In genomic region chr1:189992856-189993255, GRCh38 we compare ENCODE assay signal across 27 cellular contexts.
"Had no signal": no experiment of that assay in that cellular context is flagged by ENCODE, and none has a peak within 500 bp of the region (broad histone marks: within the 10 kb centered on the region; RNA-seq: fewer than 3 reads in every experiment).

No MANE protein-coding gene starts in this region.

- H3K4me1 ChIP-seq: neural progenitor cell, parathyroid adenoma, psoas muscle, right lobe of liver, sigmoid colon, suprapubic skin, testis, tibial nerve, upper lobe of left lung, vagina had no signal

- H3K4me3 ChIP-seq: neural progenitor cell, ovary, psoas muscle, right lobe of liver, sigmoid colon, suprapubic skin, testis, tibial nerve, upper lobe of left lung, vagina had no signal

- DNase-seq: naive thymus-derived CD4-positive, alpha-beta T cell; natural killer cell; nucleus accumbens; ovary; psoas muscle; right lobe of liver; sigmoid colon; small intestine; stimulated activated CD4-positive, alpha-beta T cell treated with anti-CD3 and anti-CD28 coated beads, Interleukin-12 subunit alpha, Interleukin-12 subunit beta, amount 100 ng/mL, for 4 hours; stimulated activated CD4-positive, alpha-beta T cell treated with anti-CD3 and anti-CD28 coated beads, Interleukin-1b, Interleukin-23, amount 100 ng/mL, for 48 hours; stimulated activated CD4-positive, alpha-beta T cell treated with anti-CD3 and anti-CD28 coated beads, Interleukin-4, amount 100 ng/mL, for 1 hour; stimulated activated CD4-positive, alpha-beta T cell treated with anti-CD3 and anti-CD28 coated beads, Interleukin-4, amount 100 ng/mL, for 4 hours; stimulated activated CD8-positive, alpha-beta memory T cell treated with anti-CD3 and anti-CD28 coated beads, Interleukin-4, amount 100 ng/mL, for 48 hours; stimulated activated naive CD4-positive, alpha-beta T cell; stimulated activated naive CD8-positive, alpha-beta T cell treated with anti-CD3 and anti-CD28 coated beads, Interleukin-15, amount 100 ng/mL, for 72 hours; stimulated activated naive CD8-positive, alpha-beta T cell treated with anti-CD3 and anti-CD28 coated beads, Interleukin-15, Interleukin-2, amounts not matched to agents 100 U/mL and 50 U/mL, for 24 hours; substantia nigra; testis; trophoblast cell had no signal

- H3K9ac ChIP-seq: neural progenitor cell, parathyroid adenoma had no signal

- ATAC-seq: naive thymus-derived CD4-positive, alpha-beta T cell; natural killer cell; psoas muscle; right lobe of liver; stimulated activated memory B cell treated with anti-CD40 and anti-IgM and Interleukin-4, amounts not matched to agents 10 μg/mL and 1 μg/mL and 100 μg/mL, for 72 hours; stimulated activated naive CD8-positive, alpha-beta T cell treated with anti-CD3 and anti-CD28 coated beads, Interleukin-15, amount 100 ng/mL, for 72 hours; stimulated activated naive CD8-positive, alpha-beta T cell treated with anti-CD3 and anti-CD28 coated beads, Interleukin-15, Interleukin-2, amounts not matched to agents 100 U/mL and 50 U/mL, for 24 hours had no signal

- H3K9me3 ChIP-seq: neutrophil, ovary, right lobe of liver, suprapubic skin, testis, vagina had no signal

- H3K4me2 ChIP-seq: neural progenitor cell had no signal

- H3K36me3 ChIP-seq: neural progenitor cell, neutrophil, ovary, right lobe of liver, sigmoid colon, suprapubic skin, tibial nerve, upper lobe of left lung, vagina had no signal

- H2AFZ ChIP-seq: neural progenitor cell, parathyroid adenoma had no signal

- H3K27me3 ChIP-seq: neural progenitor cell, neutrophil, ovary, right lobe of liver, sigmoid colon, suprapubic skin, testis, tibial nerve, upper lobe of left lung, vagina had no signal

- H3K27ac ChIP-seq: neural progenitor cell, neutrophil, ovary, parathyroid adenoma, psoas muscle, right lobe of liver, sigmoid colon, suprapubic skin, testis, tibial nerve, upper lobe of left lung, vagina had no signal
